ENCODE assay signal across 10 cellular contexts in the genomic region with DNA sequence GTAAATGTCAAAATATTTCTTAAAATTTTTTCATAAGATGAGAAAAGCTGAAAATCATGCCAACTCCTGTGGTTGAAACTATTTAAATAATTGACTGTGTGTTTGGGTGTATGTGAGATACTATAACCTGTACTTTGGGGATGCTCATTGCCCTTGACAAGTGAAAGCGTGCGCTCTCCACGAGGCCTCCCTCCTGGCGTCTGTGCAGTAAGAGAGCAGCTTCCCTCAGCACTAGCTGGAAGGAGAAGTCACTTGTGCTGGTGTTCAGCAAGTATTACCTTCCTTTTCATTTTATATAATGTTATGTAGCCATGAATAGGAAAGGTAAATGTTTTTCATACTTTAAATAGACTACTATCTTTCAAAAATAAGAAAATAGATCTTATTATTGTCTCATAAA.
"Had no signal": no experiment of that assay in that cellular context is flagged by ENCODE, and none has a peak within 500 bp of the region (broad histone marks: within the 10 kb centered on the region; RNA-seq: fewer than 3 reads in every experiment).

No MANE protein-coding gene starts in this region.

- DNase-seq: GM23248, GOT3, H7, H9, HCEC 1CT, HFFc6 had no signal

- H3K9me3 ChIP-seq: HAP-1 had no signal

- ATAC-seq: HCT116 had no signal

- FAIRE-seq: H1, H54 had no signal

- H3K4me1 ChIP-seq: HAP-1 had no signal

- H3K4me3 Mint-ChIP-seq: H9, HFFc6 had no signal

- H2AFZ ChIP-seq: GM23248 had no signal

- H3K4me3 ChIP-seq: GM23248, HAP-1 had no signal

- H3K4me1 Mint-ChIP-seq: H9 had no signal

- H3K36me3 ChIP-seq: HAP-1 had no signal

- H3K27ac Mint-ChIP-seq: H9, HFFc6 had no signal

- H3K27ac ChIP-seq: GM23248 had no signal
